ENCODE assay signal across 8 cellular contexts in genomic region chr7:35906191-35906908, GRCh38.
DNase-seq lines count a peak whose midpoint lies in the region; ATAC-seq and TF ChIP-seq lines count a peak whose summit lies in the region.

No MANE protein-coding gene starts in this region.

- intact Hi-C loops in colonic mucosa (cut with DNase I): loop anchor here (2.0 to 5.0 kb wide), 2 partner anchors 104 to 198 kb away; partner anchors contain the start of gene SEPTIN7
- intact Hi-C loops in left lung (cut with DNase I): loop anchor here in 1 of 2 donors (5.0 kb wide), 1 partner anchor 194 kb away; no protein-coding TSS in a partner anchor

- ATAC-seq in GM19025 (IDR thresholded peaks at IDR 0.05; ENCODE audit: low read depth, unreplicated experiment) (peak; percentile 76), HG03432 (IDR thresholded peaks at IDR 0.05; ENCODE audit: unreplicated experiment) (peak; percentile 85), left lung (peak; percentile 98)

- no peak overlapping the region for H3K9ac ChIP-seq in colonic mucosa (ENCODE audit: low read depth in 2 of 2, low read length in 2 of 2)

- H3K36me3 ChIP-seq in colonic mucosa (no peaks in the 10 kb centered on the region), left lung (peaks cover 0 to 35% of the 10 kb centered on the region in 2 donors)

- DNase-seq in AML-193 (lab: John Stamatoyannopoulos, UW) (peak; percentile 77 to 80), NCI-H524 (lab: John Stamatoyannopoulos, UW) (peak; percentile 31 to 92), colonic mucosa (peak; percentile 69), left lung (no peak)
- DNase-seq in activated CD4-positive, alpha-beta T cell treated with anti-CD3 and anti-CD28 coated beads for 4 hours: peak; percentile 58 to 77
- DNase-seq in stimulated activated CD4-positive, alpha-beta T cell treated with anti-CD3 and anti-CD28 coated beads, TNF-alpha, amount 100 ng/mL, for 48 hours (ENCODE audit: low read depth in 3 of 3): peak; percentile 8 to 44 (median 32)

- H3K27me3 ChIP-seq in colonic mucosa (no peaks in the 10 kb centered on the region), left lung (no peaks in the 10 kb centered on the region)

- H3K4me1 ChIP-seq in colonic mucosa (no peaks in the 10 kb centered on the region), left lung (no peaks in the 10 kb centered on the region)

- H3K9me3 ChIP-seq in colonic mucosa (no peaks in the 10 kb centered on the region), left lung (no peaks in the 10 kb centered on the region)

- no peak overlapping the region for H3K27ac ChIP-seq in colonic mucosa
- no peak overlapping the region for H3K27ac ChIP-seq in left lung

- H3K4me3 ChIP-seq in colonic mucosa (no peak overlapping the region), left lung (no peak overlapping the region)

- TF ChIP-seq CTCF in colonic mucosa (IDR thresholded peaks at IDR 0.05) (peak; percentile 89), left lung (IDR thresholded peaks at IDR 0.05) (peak; percentile 84 to 85)

Comparison
In these comparisons a context has a peak if more than half of its experiments do, and no peak if none do; other contexts are left out.
1. DNase-seq: peak in AML-193 (2 of 2), NCI-H524 (2 of 2), activated CD4-positive, alpha-beta T cell treated with anti-CD3 and anti-CD28 coated beads for 4 hours (2 of 2), colonic mucosa (single experiment) and stimulated activated CD4-positive, alpha-beta T cell treated with anti-CD3 and anti-CD28 coated beads, TNF-alpha, amount 100 ng/mL, for 48 hours (3 of 3); none in left lung (0 of 2).
2. Peak in every context shown above with its lines, with median percentiles within 50 percentile points of each other: ATAC-seq.